In genomic region chr2:1550658-1551316, GRCh38 we compare ENCODE assay signal across 1 cellular context.
TF ChIP-seq lines count a peak whose summit lies in the region.

No MANE protein-coding gene starts in this region.

TF ChIP-seq in GM23338, 12 proteins besides CTCF, POLR2A, EP300 and RAD21 (continued from another document):
- TF ChIP-seq ZNF462 (CRISPR knock-in tag; IDR thresholded peaks at IDR 0.05) (no peak), EZH2 (IDR thresholded peaks at IDR 0.05; ENCODE audit: low read depth, unreplicated experiment) (no peak), ZNF331 (CRISPR knock-in tag; IDR thresholded peaks at IDR 0.05; ENCODE audit: low read depth) (no peak), CREB1 (CRISPR knock-in tag; IDR thresholded peaks at IDR 0.05; ENCODE audit: low read depth) (no peak), NANOG (IDR thresholded peaks at IDR 0.05; ENCODE audit: borderline replicate concordance) (no peak)
- TF ChIP-seq, protein P1, sequence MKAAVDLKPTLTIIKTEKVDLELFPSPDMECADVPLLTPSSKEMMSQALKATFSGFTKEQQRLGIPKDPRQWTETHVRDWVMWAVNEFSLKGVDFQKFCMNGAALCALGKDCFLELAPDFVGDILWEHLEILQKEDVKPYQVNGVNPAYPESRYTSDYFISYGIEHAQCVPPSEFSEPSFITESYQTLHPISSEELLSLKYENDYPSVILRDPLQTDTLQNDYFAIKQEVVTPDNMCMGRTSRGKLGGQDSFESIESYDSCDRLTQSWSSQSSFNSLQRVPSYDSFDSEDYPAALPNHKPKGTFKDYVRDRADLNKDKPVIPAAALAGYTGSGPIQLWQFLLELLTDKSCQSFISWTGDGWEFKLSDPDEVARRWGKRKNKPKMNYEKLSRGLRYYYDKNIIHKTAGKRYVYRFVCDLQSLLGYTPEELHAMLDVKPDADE (IDR thresholded peaks at IDR 0.05): no peak
